ENCODE assay signal across 8 cellular contexts in genomic region chr14:50000215-50001145, GRCh38.
DNase-seq lines count a peak whose midpoint lies in the region; ATAC-seq and TF ChIP-seq lines count a peak whose summit lies in the region.

No MANE protein-coding gene starts in this region.

- H3K9me3 Mint-ChIP-seq in activated naive CD4-positive, alpha-beta T cell treated with anti-CD3 and anti-CD28 coated beads for 36 hours: no peaks in the 10 kb centered on the region

- peak; percentile 20 to 65 for TF ChIP-seq POLR2A in gastrocnemius medialis (IDR thresholded peaks at IDR 0.05)

- peak overlapping the region; percentile 98 for H3K27ac Mint-ChIP-seq in activated naive CD4-positive, alpha-beta T cell treated with anti-CD3 and anti-CD28 coated beads for 36 hours

- DNase-seq in AG09319 (ENCODE audit: extremely low read depth, low read depth) (peak; percentile 69), SK-MEL-5 (ENCODE audit: low read depth, low spot score) (peak; percentile 58), Right ventricle myocardium superior (peak; percentile 75), gastrocnemius medialis (peak; percentile 71 to 89), NCI-H2081 (lab: John Stamatoyannopoulos, UW) (no peak)
- DNase-seq in activated naive CD4-positive, alpha-beta T cell treated with anti-CD3 and anti-CD28 coated beads for 36 hours: peak; percentile 87

- peaks cover 42% of the 10 kb centered on the region for H3K4me1 Mint-ChIP-seq in activated naive CD4-positive, alpha-beta T cell treated with anti-CD3 and anti-CD28 coated beads for 36 hours (ENCODE audit: low read depth)

- H3K27me3 Mint-ChIP-seq in activated naive CD4-positive, alpha-beta T cell treated with anti-CD3 and anti-CD28 coated beads for 36 hours (ENCODE audit: low read depth): no peaks in the 10 kb centered on the region

- CTCF ChIA-PET in activated naive CD4-positive, alpha-beta T cell treated with anti-CD3 and anti-CD28 coated beads for 36 hours (lab: Charles Lee): interaction anchor here (0.6 to 4.6 kb wide), 23 partner anchors 9 to 138 kb away, joined by 3 to 27 read pairs (median 4); no protein-coding TSS in a partner anchor

- ATAC-seq in GM21619 (IDR thresholded peaks at IDR 0.05; ENCODE audit: unreplicated experiment): peak; percentile 15
- ATAC-seq in Right ventricle myocardium superior (ENCODE audit: poor library complexity): peak; percentile 53
- peak; percentile 65 to 69 for ATAC-seq in gastrocnemius medialis
- ATAC-seq in HG02610 (IDR thresholded peaks at IDR 0.05; ENCODE audit: unreplicated experiment): no peak

- in situ Hi-C loops in SK-MEL-5 (cut with HindIII; ENCODE audit: low pct_unique_long_range_greater_than_20kb, low sequenced_read_pairs) (no loop called here), gastrocnemius medialis (cut with MboI; ENCODE audit: low sequenced_read_pairs in 4 of 4) (loop anchor here in 2 of 4 donors (5.0 to 10.0 kb wide), 3 partner anchors 103 to 136 kb away; partner anchors contain the start of gene ARF6 (in 1 of the 2))

- H3K9me3 ChIP-seq in gastrocnemius medialis: no peaks in the 10 kb centered on the region

- H3K4me1 ChIP-seq in gastrocnemius medialis: peaks cover 49 to 58% of the 10 kb centered on the region in 2 donors

- no peaks in the 10 kb centered on the region for H3K27me3 ChIP-seq in gastrocnemius medialis

- peak overlapping the region; percentile 93 to 97 (median 94) for H3K27ac ChIP-seq in gastrocnemius medialis

- peak overlapping the region; percentile 30 to 46 (median 38) for H3K4me3 ChIP-seq in gastrocnemius medialis

- H3K36me3 Mint-ChIP-seq in activated naive CD4-positive, alpha-beta T cell treated with anti-CD3 and anti-CD28 coated beads for 36 hours (ENCODE audit: low read depth): no peaks in the 10 kb centered on the region

- intact Hi-C loops in activated naive CD4-positive, alpha-beta T cell treated with anti-CD3 and anti-CD28 coated beads for 36 hours (cut with micrococcal nuclease): loop anchor here (1.0 to 5.0 kb wide), 9 partner anchors 16 to 1652 kb away; partner anchors contain the start of genes DMAC2L, FRMD6 and L2HGDH
- intact Hi-C loops in Right ventricle myocardium superior (cut with DNase I) (loop anchor here (5.0 kb wide), 1 partner anchor 108 kb away; the partner anchor contains the start of gene ARF6), gastrocnemius medialis (cut with DNase I; ENCODE audit: low total_unique reads) (loop anchor here (1.0 to 5.0 kb wide), 5 partner anchors 18 to 138 kb away; partner anchors contain the start of gene ARF6)

- no peaks in the 10 kb centered on the region for H3K36me3 ChIP-seq in gastrocnemius medialis

- TF ChIP-seq CTCF in AG09319 (IDR thresholded peaks at IDR 0.05; ENCODE audit: low read depth, low read length) (no peak), gastrocnemius medialis (IDR thresholded peaks at IDR 0.05 in 4 of 5, conservative IDR thresholded peaks at IDR 0.05 in 1 of 5) (no peak)

- peak overlapping the region; percentile 72 for H3K4me3 Mint-ChIP-seq in activated naive CD4-positive, alpha-beta T cell treated with anti-CD3 and anti-CD28 coated beads for 36 hours

Comparison
In these comparisons a context has a peak if more than half of its experiments do, and no peak if none do; other contexts are left out.
1. DNase-seq: peak in AG09319 (single experiment), SK-MEL-5 (single experiment), activated naive CD4-positive, alpha-beta T cell treated with anti-CD3 and anti-CD28 coated beads for 36 hours (single experiment), Right ventricle myocardium superior (single experiment) and gastrocnemius medialis (2 of 2); none in NCI-H2081 (0 of 2).